In the genomic region with DNA sequence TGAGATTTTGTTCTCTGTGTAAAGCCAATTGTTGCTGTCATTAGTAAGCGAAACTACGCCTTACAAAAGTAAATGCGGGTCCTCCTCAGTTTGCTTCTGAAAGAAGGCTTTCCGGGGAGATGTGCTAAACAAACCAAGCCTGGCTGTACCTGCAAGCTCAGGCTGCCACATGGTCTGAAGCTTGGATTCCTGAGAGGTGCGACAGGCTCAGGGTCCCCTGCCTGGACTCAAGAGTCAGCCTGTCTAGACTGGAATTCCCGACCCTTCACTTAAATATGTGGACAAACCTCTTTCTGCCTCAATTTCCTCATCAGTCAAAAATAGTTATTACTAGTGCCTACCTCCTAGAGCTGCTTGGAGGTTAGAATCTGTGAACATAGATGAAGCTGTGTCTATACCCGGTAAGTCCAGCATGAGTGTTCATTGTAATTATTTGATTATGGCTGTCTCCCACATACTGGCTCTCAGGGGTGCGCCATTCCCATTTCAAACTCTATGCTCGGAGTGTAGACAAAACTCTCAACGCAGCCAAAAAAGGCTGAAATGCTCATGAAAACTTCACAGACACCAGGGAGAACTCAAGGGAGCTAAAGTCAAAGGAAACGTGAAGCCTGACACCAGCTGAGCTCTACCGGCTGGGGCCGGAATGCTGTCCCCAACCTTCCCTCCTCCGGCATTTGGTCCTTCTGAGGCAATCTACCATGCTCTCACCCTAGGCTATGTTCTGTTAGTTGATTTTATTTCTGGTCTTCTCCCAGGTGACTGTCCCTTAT, we compare ENCODE assay signal across 18 cellular contexts. TPM values are rescaled to one million over a fixed set of nuclear protein-coding genes. Genes with fewer than 3 reads are reported as not detected.
DNase-seq lines count a peak whose midpoint lies in the region; ATAC-seq and TF ChIP-seq lines count a peak whose summit lies in the region.
"Had no signal": no experiment of that assay in that cellular context is flagged by ENCODE, and none has a peak within 500 bp of the region (broad histone marks: within the 10 kb centered on the region; RNA-seq: fewer than 3 reads in every experiment).

No MANE protein-coding gene starts in this region.

- H3K23ac ChIP-seq in mesenchymal stem cell (ENCODE audit: low read length in 2 of 2), result no peak overlapping the region

- H3K36me3 ChIP-seq in GM23248 (ENCODE audit: low read depth) (no peaks in the 10 kb centered on the region), body of pancreas (replicated peaks in 1 of 2; ENCODE audit: insufficient read depth in 1 of 2, low read depth in 2 of 2) (no peaks in the 10 kb centered on the region), mesenchymal stem cell (ENCODE audit: control insufficient read depth in 1 of 2, insufficient read depth in 2 of 2, low read depth in 1 of 2, low read length in 2 of 2) (no peaks in the 10 kb centered on the region), stomach (no peaks in the 10 kb centered on the region)
- H3K36me3 ChIP-seq: left ventricle myocardium inferior, spleen, thyroid gland had no signal

- peak overlapping the region; percentile 65 for H2AK5ac ChIP-seq in mesenchymal stem cell (ENCODE audit: low read length, severe bottlenecking)

- in situ Hi-C loops in GM23248 (cut with MboI), result no loop called here

- H2BK120ac ChIP-seq in mesenchymal stem cell (ENCODE audit: low read depth, low read length), result peak overlapping the region; percentile 38

- no peak overlapping the region for H3K4me2 ChIP-seq in GM23248 (ENCODE audit: unreplicated experiment)
- no peak overlapping the region for H3K4me2 ChIP-seq in mesenchymal stem cell (ENCODE audit: low read length, poor library complexity, severe bottlenecking)

- peak overlapping the region; percentile 81 for H4K8ac ChIP-seq in mesenchymal stem cell (ENCODE audit: low read length)

- H3K4me1 ChIP-seq in GM23248 (ENCODE audit: insufficient read depth), result peaks cover 37% of the 10 kb centered on the region
- H3K4me1 ChIP-seq in body of pancreas, result peaks cover 29% of the 10 kb centered on the region
- peaks cover 8% of the 10 kb centered on the region for H3K4me1 ChIP-seq in mesenchymal stem cell (ENCODE audit: control insufficient read depth, insufficient read depth, low read depth, low read length)
- peaks cover 6 to 19% (median 12%) of the 10 kb centered on the region in 4 donors for H3K4me1 ChIP-seq in stomach

- no peak overlapping the region for H3K4me3 ChIP-seq in GM23248
- no peak overlapping the region for H3K4me3 ChIP-seq in body of pancreas
- H3K4me3 ChIP-seq in mesenchymal stem cell (ENCODE audit: insufficient read depth in 1 of 2, low read depth in 1 of 2, low read length in 2 of 2), result no peak overlapping the region
- no peak overlapping the region for H3K4me3 ChIP-seq in stomach
- H3K4me3 ChIP-seq: left ventricle myocardium inferior, spleen, thyroid gland had no signal

- no peak overlapping the region for H2BK15ac ChIP-seq in mesenchymal stem cell (ENCODE audit: low read depth, poor library complexity, severe bottlenecking)

- DNase-seq in GM23248, result no peak
- no peak for DNase-seq in body of pancreas
- DNase-seq in mesenchymal stem cell, result no peak
- DNase-seq in stomach, result no peak
- DNase-seq in pons (ENCODE audit: low spot score), result no peak
- DNase-seq in GM19238 (ENCODE audit: insufficient read length, low spot score), result no peak
- DNase-seq: activated CD4-positive, alpha-beta memory T cell treated with anti-CD3 and anti-CD28 coated beads, Interleukin-2, amount 10 ng/mL, durations not matched to agents 7 days and 5 days; activated naive CD4-positive, alpha-beta T cell treated with anti-CD3 and anti-CD28 coated beads, Interleukin-2, amount 50 U/mL, for 16 hours; activated T-cell treated with anti-CD3 and anti-CD28 coated beads, Interleukin-2, amount 50 U/mL, for 1 hour; CD4-positive, alpha-beta T cell; DMS79; H7; left ventricle myocardium inferior; Right ventricle myocardium superior; spleen; thyroid gland had no signal

- H2BK12ac ChIP-seq in mesenchymal stem cell (ENCODE audit: low read length in 2 of 2), result no peak overlapping the region

- peaks cover 40% of the 10 kb centered on the region for H3F3A ChIP-seq in GM23248 (ENCODE audit: insufficient read depth)

- H3K79me2 ChIP-seq in GM23248 (ENCODE audit: insufficient read depth), result no peaks in the 10 kb centered on the region

- H4K20me1 ChIP-seq in GM23248 (ENCODE audit: insufficient read depth), result no peaks in the 10 kb centered on the region

- peak overlapping the region in 1 of 2 experiments; percentile 38 for H3K4ac ChIP-seq in mesenchymal stem cell (ENCODE audit: low read depth in 1 of 2, low read length in 2 of 2)

- no peaks in the 10 kb centered on the region for H3K9me3 ChIP-seq in GM23248 (ENCODE audit: low read depth)
- H3K9me3 ChIP-seq in body of pancreas, result no peaks in the 10 kb centered on the region
- H3K9me3 ChIP-seq in mesenchymal stem cell (ENCODE audit: control insufficient read depth, low read length), result no peaks in the 10 kb centered on the region
- no peaks in the 10 kb centered on the region for H3K9me3 ChIP-seq in stomach
- H3K9me3 ChIP-seq: left ventricle myocardium inferior, spleen, thyroid gland had no signal

- H2AFZ ChIP-seq in GM23248 (peak overlapping the region; percentile 98), mesenchymal stem cell (ENCODE audit: low read depth, low read length) (peak overlapping the region; percentile 48)

- H3K18ac ChIP-seq in mesenchymal stem cell (ENCODE audit: low read depth in 1 of 2, low read length in 2 of 2), result peak overlapping the region; percentile 4 to 59

- H4K91ac ChIP-seq in mesenchymal stem cell (ENCODE audit: low read length), result no peak overlapping the region

- peak overlapping the region; percentile 68; the same call in 1 of the 2 replicates for H3K27ac ChIP-seq in GM23248
- H3K27ac ChIP-seq in body of pancreas, result peak overlapping the region; percentile 69 to 76 (median 74)
- peak overlapping the region; percentile 32 for H3K27ac ChIP-seq in mesenchymal stem cell (ENCODE audit: low read length, poor library complexity, severe bottlenecking)
- H3K27ac ChIP-seq in stomach, result peak overlapping the region in 3 of 5 donors; percentile 64 to 75 (median 70)

- no peak overlapping the region for H2BK5ac ChIP-seq in mesenchymal stem cell (ENCODE audit: low read depth, low read length, poor library complexity, severe bottlenecking)

- 98 to 99% methylated on average over 14 of the region's 14 CpGs for WGBS in GM23248 (ENCODE audit: low coverage in 1 of 2, low lambda C conversion rate in 2 of 2, missing lambda C conversion rate in 2 of 2), 2 experiments
- WGBS in body of pancreas, 2 donors, result 89 to 94% methylated on average over 13 to 14 of the region's 14 CpGs
- WGBS in mesenchymal stem cell, result 91% methylated on average over 12 of the region's 14 CpGs
- 89 to 94% (median 91%) methylated on average over 13 to 14 of the region's 14 CpGs for WGBS in stomach, 5 donors

- ATAC-seq in body of pancreas (no peak), HG02798 (IDR thresholded peaks at IDR 0.05; ENCODE audit: poor library complexity, unreplicated experiment) (no peak), GM18909 (IDR thresholded peaks at IDR 0.05; ENCODE audit: poor library complexity, unreplicated experiment) (no peak)

- TF ChIP-seq CTCF in body of pancreas (IDR thresholded peaks at IDR 0.05) (no peak), stomach (IDR thresholded peaks at IDR 0.05) (no peak)

- H3K9me2 ChIP-seq in GM23248 (ENCODE audit: insufficient read depth), result no peaks in the 10 kb centered on the region

- intact Hi-C loops in body of pancreas (cut with DNase I) (no loop called here), stomach (cut with DNase I; ENCODE audit: low total_unique reads) (no loop called here)

- no peak for TF ChIP-seq POLR2A in body of pancreas (IDR thresholded peaks at IDR 0.05)
- no peak for TF ChIP-seq POLR2A in stomach (IDR thresholded peaks at IDR 0.05)

- H3K14ac ChIP-seq in mesenchymal stem cell (ENCODE audit: low read length in 2 of 2), result no peak overlapping the region

- no peak for TF ChIP-seq EP300 in stomach (IDR thresholded peaks at IDR 0.05)

- H3K27me3 ChIP-seq in GM23248 (replicated peaks; ENCODE audit: insufficient read depth), result no peaks in the 10 kb centered on the region
- no peaks in the 10 kb centered on the region for H3K27me3 ChIP-seq in body of pancreas
- no peaks in the 10 kb centered on the region for H3K27me3 ChIP-seq in mesenchymal stem cell (ENCODE audit: control insufficient read depth in 1 of 2, insufficient read depth in 1 of 2, low read length in 2 of 2)
- no peaks in the 10 kb centered on the region for H3K27me3 ChIP-seq in stomach
- H3K27me3 ChIP-seq: spleen, thyroid gland had no signal

- H3K9ac ChIP-seq in GM23248 (no peak overlapping the region), mesenchymal stem cell (ENCODE audit: low read length) (no peak overlapping the region)

- no peaks in the 10 kb centered on the region for H3K79me1 ChIP-seq in mesenchymal stem cell (replicated peaks; ENCODE audit: low read length, poor library complexity, severe bottlenecking)

RNA-seq across cellular contexts. Expression of gene SOWAHC, which starts 31.4 kb away (rescaled TPM):
- total RNA-seq in GM23248 (2014; rRNA removed; shearing (Covaris generic)), result 43.6 and 46.0 TPM in 2 replicates
- polyA plus RNA-seq in GM23248 (2016; fragmentation: Nextera tagmentation; extraction: Ambion mirVana), result 18.0 and 19.8 TPM in 2 replicates
- 10 to 100 TPM in 1 of 2 donors, 1 to 10 TPM in 1; 8.8 to 11.2 TPM for total RNA-seq in body of pancreas
- 5.7 TPM for polyA plus RNA-seq in mesenchymal stem cell (2013, experiment 1 of 2)
- polyA plus RNA-seq in mesenchymal stem cell (2013, experiment 2 of 2), result 6.0 TPM
- total RNA-seq in stomach, result 10 to 100 TPM in 4 of 5 donors, 1 to 10 TPM in 1; 5.3 to 93.9 (median 16.7) TPM
- polyA plus RNA-seq in stomach, result 1 to 10 TPM; 3.3 to 7.6 (median 7.2) TPM

RNA-seq across cellular contexts. Expression of gene SEPTIN10, which starts 31.8 kb away (rescaled TPM):
- total RNA-seq in GM23248 (2014; rRNA removed; shearing (Covaris generic)), result 129 and 152 TPM in 2 replicates
- polyA plus RNA-seq in GM23248 (2016; fragmentation: Nextera tagmentation; extraction: Ambion mirVana) (142 and 144 TPM in 2 replicates), stomach (10 to 100 TPM; 24.9 to 41.9 (median 31.0) TPM)
- total RNA-seq in body of pancreas (10 to 100 TPM; 44.9 to 46.5 TPM), stomach (100 to 1,000 TPM in 1 of 5 donors, 10 to 100 TPM in 4; 29.0 to 101 (median 54.9) TPM)
- 59.2 TPM for polyA plus RNA-seq in mesenchymal stem cell (2013, experiment 1 of 2)
- 61.1 TPM for polyA plus RNA-seq in mesenchymal stem cell (2013, experiment 2 of 2)
